In genomic region chr2:108629417-108629816, GRCh38 we compare ENCODE assay signal across 12 cellular contexts.
DNase-seq lines count a peak whose midpoint lies in the region; ATAC-seq and TF ChIP-seq lines count a peak whose summit lies in the region.
"Had no signal": no experiment of that assay in that cellular context is flagged by ENCODE, and none has a peak within 500 bp of the region (broad histone marks: within the 10 kb centered on the region; RNA-seq: fewer than 3 reads in every experiment).

No MANE protein-coding gene starts in this region.

- peak; percentile 58 for DNase-seq in GM12864 (ENCODE audit: low read depth)
- DNase-seq in left lobe of liver (ENCODE audit: low spot score), result no peak
- no peak for DNase-seq in putamen (ENCODE audit: low spot score)
- no peak for DNase-seq in NCI-H2171 treated with DMSO at 0.1 percent for 48 hours (lab: John Stamatoyannopoulos, UW)
- no peak for DNase-seq in activated effector memory CD4-positive, alpha-beta T cell treated with anti-CD3 and anti-CD28 coated beads, Interleukin-2, amount 50 U/mL, for 16 hours
- DNase-seq: DMS153, NCI-H510A treated with DMSO at 0.1 percent for 48 hours, posterior cingulate gyrus had no signal

- H3K36me3 Mint-ChIP-seq in activated naive CD8-positive, alpha-beta T cell, result no peaks in the 10 kb centered on the region

- peak overlapping the region; percentile 37 for H3K27ac Mint-ChIP-seq in activated naive CD8-positive, alpha-beta T cell

- no peak overlapping the region for H3K4me3 Mint-ChIP-seq in activated naive CD8-positive, alpha-beta T cell

- no peaks in the 10 kb centered on the region for H3K27me3 Mint-ChIP-seq in activated naive CD8-positive, alpha-beta T cell

- ATAC-seq in GM19438 (IDR thresholded peaks at IDR 0.05; ENCODE audit: low read depth, unreplicated experiment) (peak; percentile 70), HG03066 (IDR thresholded peaks at IDR 0.05; ENCODE audit: low read depth, unreplicated experiment) (peak; percentile 82), left lobe of liver (no peak)

- H3K4me3 ChIP-seq in GM12864 (ENCODE audit: low read depth, low read length), result no peak overlapping the region
- H3K4me3 ChIP-seq: cardiac muscle cell had no signal

- H3K9me3 Mint-ChIP-seq in activated naive CD8-positive, alpha-beta T cell (ENCODE audit: low read depth), result no peaks in the 10 kb centered on the region

- H3K4me1 Mint-ChIP-seq in activated naive CD8-positive, alpha-beta T cell (ENCODE audit: low read depth), result peaks cover 55% of the 10 kb centered on the region

- no peak for TF ChIP-seq CTCF in GM12864 (IDR thresholded peaks at IDR 0.05; ENCODE audit: low read depth, low read length, missing control alignments)
